8 cellular contexts compared by ENCODE assay signal in the genomic region with DNA sequence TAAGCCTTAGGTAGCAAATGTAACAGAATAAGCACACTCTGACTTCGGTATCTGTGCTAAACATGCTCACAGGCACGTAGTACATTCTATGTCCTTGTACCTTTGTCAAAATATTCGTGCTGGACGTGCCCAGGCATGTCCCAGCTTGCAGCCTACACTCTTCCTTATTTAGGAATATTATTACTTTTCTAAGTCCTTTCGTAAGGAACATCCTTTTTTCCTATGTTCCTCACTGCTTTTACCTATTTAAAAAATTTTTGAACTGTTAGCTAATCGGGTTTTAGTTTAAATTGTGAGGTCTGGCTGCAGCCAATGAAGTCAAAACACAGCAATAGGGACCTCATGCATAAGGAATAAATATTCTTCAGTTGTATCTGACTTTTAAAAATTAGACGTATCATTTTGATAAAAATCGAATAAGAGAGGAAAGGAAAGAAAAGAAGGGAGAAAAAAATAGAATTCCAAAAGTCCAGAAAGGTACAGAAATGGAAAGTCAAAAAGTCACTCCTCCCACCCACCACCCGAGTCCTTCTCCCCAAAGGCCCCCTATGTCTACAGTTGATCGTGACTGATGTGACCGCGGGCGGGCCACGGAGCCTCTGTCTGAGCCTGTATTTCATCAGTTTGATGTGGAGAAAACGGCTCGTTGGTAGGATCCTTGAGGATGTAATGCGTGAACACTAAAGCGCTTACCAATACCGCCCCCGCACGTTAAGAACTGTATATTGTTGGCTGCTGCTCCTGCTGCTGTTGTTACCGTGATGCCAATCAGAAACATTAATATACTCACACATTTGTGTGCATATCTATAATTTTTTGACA. TPM values are rescaled to one million over a fixed set of nuclear protein-coding genes. Genes with fewer than 3 reads are reported as not detected.
DNase-seq lines count a peak whose midpoint lies in the region; ATAC-seq lines count a peak whose summit lies in the region.

No MANE protein-coding gene starts in this region.

- H3K27ac ChIP-seq in substantia nigra (ENCODE audit: low read depth, low read length, poor library complexity, severe bottlenecking), result peak overlapping the region; percentile 99

- no peaks in the 10 kb centered on the region for H3K27me3 Mint-ChIP-seq in memory B cell

- no peak overlapping the region for H3K4me3 Mint-ChIP-seq in memory B cell

- H3K27ac Mint-ChIP-seq in memory B cell, result no peak overlapping the region

- peaks cover 9% of the 10 kb centered on the region for H3K4me1 Mint-ChIP-seq in memory B cell

- peak; percentile 32 for ATAC-seq in HG03066 (IDR thresholded peaks at IDR 0.05; ENCODE audit: low read depth, unreplicated experiment)
- ATAC-seq in memory B cell (ENCODE audit: low read depth), result peak; percentile 50

- DNase-seq in activated gamma-delta T cell treated with Interleukin-2 at 50 U/mL for 16 hours (peak; percentile 50), activated gamma-delta T cell (lab: John Stamatoyannopoulos, UW) (no peak), T-helper 1 cell (peak in 4 of 5 donors; percentile 43 to 82 (median 54)), dermis microvascular lymphatic vessel endothelial cell (ENCODE audit: low read depth in 2 of 2) (peak; percentile 47 to 95), memory B cell (ENCODE audit: low spot score in 2 of 2) (peak in 1 of 2 donors; percentile 36), substantia nigra (lab: John Stamatoyannopoulos, UW) (no peak), GOT3 (lab: John Stamatoyannopoulos, UW) (no peak)

- no peaks in the 10 kb centered on the region for H3K9me3 Mint-ChIP-seq in memory B cell

- H3K36me3 Mint-ChIP-seq in memory B cell, result peaks cover 2% of the 10 kb centered on the region

RNA-seq across cellular contexts. Expression of gene UBC, which starts 24.4 kb away (rescaled TPM):
- total RNA-seq in dermis microvascular lymphatic vessel endothelial cell, result 1,072 and 1,958 TPM in 2 replicates

RNA-seq across cellular contexts. Expression of gene DHX37, which starts 50.1 kb away (rescaled TPM):
- total RNA-seq in dermis microvascular lymphatic vessel endothelial cell, result 10.5 and 12.8 TPM in 2 replicates

RNA-seq across cellular contexts. Expression of gene BRI3BP, which starts 54.6 kb away (rescaled TPM):
- total RNA-seq in dermis microvascular lymphatic vessel endothelial cell, result 2.8 and 4.6 TPM in 2 replicates

Comparison
In these comparisons a context has a peak if more than half of its experiments do, and no peak if none do; other contexts are left out.
1. DNase-seq: peak in activated gamma-delta T cell treated with Interleukin-2 at 50 U/mL for 16 hours (single experiment), T-helper 1 cell (4 of 5) and dermis microvascular lymphatic vessel endothelial cell (2 of 2); none in activated gamma-delta T cell (single experiment), substantia nigra (0 of 49) and GOT3 (single experiment).